In the genomic region with DNA sequence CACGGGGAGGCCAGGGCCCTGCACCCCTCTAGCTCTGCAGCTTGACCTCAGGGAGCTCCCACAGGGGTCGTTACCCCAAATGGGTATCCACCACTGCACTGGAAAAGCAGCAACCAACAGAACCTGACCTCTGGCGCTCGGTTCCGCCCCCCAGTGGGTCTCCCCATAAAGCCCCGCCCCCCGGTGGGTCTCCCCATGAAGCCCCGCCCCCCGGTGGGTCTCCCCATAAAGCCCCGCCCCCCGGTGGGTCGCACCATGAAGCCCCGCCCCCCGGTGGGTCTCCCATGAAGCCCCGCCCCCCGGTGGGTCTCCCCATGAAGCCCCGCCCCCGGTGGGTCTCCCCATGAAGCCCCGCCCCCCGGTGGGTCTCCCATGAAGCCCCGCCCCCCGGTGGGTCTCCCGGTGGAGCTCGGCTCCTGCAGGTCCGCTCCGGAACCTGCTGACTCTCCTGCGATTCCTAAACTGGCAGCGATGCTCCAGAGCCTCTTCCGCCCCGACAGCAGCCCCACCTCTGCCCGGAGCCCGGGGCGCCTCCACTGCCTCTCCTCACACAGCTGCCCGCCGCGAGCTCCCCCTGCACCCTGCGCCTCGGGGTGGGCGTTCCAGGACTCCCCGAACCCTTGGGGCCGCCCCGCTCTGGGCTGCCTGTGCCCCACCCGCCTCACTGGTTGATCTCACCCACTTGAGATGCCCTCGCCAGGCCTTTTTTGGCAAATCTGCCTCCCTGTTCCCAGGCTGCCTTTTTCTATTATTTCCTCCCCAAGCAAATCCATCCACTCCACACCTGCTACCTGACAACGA, we compare ENCODE assay signal across 13 cellular contexts. TPM values are rescaled to one million over a fixed set of nuclear protein-coding genes. Genes with fewer than 3 reads are reported as not detected.
DNase-seq lines count a peak whose midpoint lies in the region; FAIRE-seq and TF ChIP-seq lines count a peak whose summit lies in the region.
"Had no signal": no experiment of that assay in that cellular context is flagged by ENCODE, and none has a peak within 500 bp of the region (broad histone marks: within the 10 kb centered on the region; RNA-seq: fewer than 3 reads in every experiment).

No MANE protein-coding gene starts in this region.

- TF ChIP-seq CTCF in GM10266 (IDR thresholded peaks at IDR 0.05; ENCODE audit: control insufficient read depth, insufficient read depth, low read depth, missing control alignments) (no peak), keratinocyte (optimal IDR thresholded peaks at IDR 0.05 in 1 of 3, IDR thresholded peaks at IDR 0.05 in 1 of 3, conservative IDR thresholded peaks at IDR 0.05 in 1 of 3; ENCODE audit: extremely low read depth in 1 of 3, insufficient read depth in 2 of 3, low read length in 3 of 3) (no peak), PC-9 (conservative IDR thresholded peaks at IDR 0.05) (no peak)

- peak overlapping the region in 7 of 11 experiments; percentile 44 to 64 (median 47); a peak in 10 of 22 replicates for H3K27ac ChIP-seq in BLaER1 treated with 17β-estradiol and CSF1 and Interleukin-3, amounts not matched to agents 10 nM and 100 nM
- H3K27ac ChIP-seq in keratinocyte (ENCODE audit: control insufficient read depth, insufficient read depth, low read length), result no peak overlapping the region
- H3K27ac ChIP-seq in PC-9, result no peak overlapping the region
- H3K27ac ChIP-seq: VCaP had no signal

- H3K4me1 ChIP-seq in BLaER1 treated with 17β-estradiol and CSF1 and Interleukin-3, amounts not matched to agents 10 nM and 100 nM, result peaks cover 8 to 63% (median 54%) of the 10 kb centered on the region in 10 experiments
- no peaks in the 10 kb centered on the region for H3K4me1 ChIP-seq in keratinocyte (ENCODE audit: control insufficient read depth, extremely low read depth, insufficient read depth, low read length)
- no peaks in the 10 kb centered on the region for H3K4me1 ChIP-seq in PC-9 (replicated peaks; ENCODE audit: insufficient read depth)

- no TSS peak for BruUV-seq in PC-9 (replicated peaks; lab: Mats Ljungman, UMichigan)

- intact Hi-C loops in PC-9 (cut with micrococcal nuclease; ENCODE audit: unreplicated experiment), result no loop called here

- peak overlapping the region in 10 of 11 experiments; percentile 1 to 62 (median 54); a peak in 16 of 22 replicates for H3K9ac ChIP-seq in BLaER1 treated with 17β-estradiol and CSF1 and Interleukin-3, amounts not matched to agents 10 nM and 100 nM
- no peak overlapping the region for H3K9ac ChIP-seq in keratinocyte (ENCODE audit: control insufficient read depth, extremely low read depth, insufficient read depth, low read length)

- H3F3A ChIP-seq in PC-9 (ENCODE audit: insufficient read depth, low read depth), result peaks cover 12% of the 10 kb centered on the region; the same call in 1 of the 2 replicates

- H3K79me2 ChIP-seq in keratinocyte (ENCODE audit: control insufficient read depth, insufficient read depth, low read length) (no peaks in the 10 kb centered on the region), PC-9 (ENCODE audit: low read depth) (no peaks in the 10 kb centered on the region)

- H3K9me1 ChIP-seq in keratinocyte (ENCODE audit: control insufficient read depth, extremely low read depth, insufficient read depth, low read length), result no peaks in the 10 kb centered on the region

- no peak for FAIRE-seq in keratinocyte (lab: Jason Lieb, UNC)
- FAIRE-seq: GM18507 had no signal

- H3K27me3 ChIP-seq in BLaER1 treated with 17β-estradiol and CSF1 and Interleukin-3, amounts not matched to agents 10 nM and 100 nM, result no peaks in the 10 kb centered on the region
- peaks cover 3% of the 10 kb centered on the region for H3K27me3 ChIP-seq in keratinocyte (ENCODE audit: control insufficient read depth, extremely low read depth, insufficient read depth, low read length)
- H3K27me3 ChIP-seq in PC-9 (ENCODE audit: insufficient read depth, low read depth), result no peaks in the 10 kb centered on the region

- peak overlapping the region; percentile 64 to 97 (median 84) for H3K4me2 ChIP-seq in BLaER1 treated with 17β-estradiol and CSF1 and Interleukin-3, amounts not matched to agents 10 nM and 100 nM
- H3K4me2 ChIP-seq in keratinocyte (ENCODE audit: control insufficient read depth, extremely low read depth, insufficient read depth, low read depth, low read length) (peak overlapping the region; percentile 37), PC-9 (no peak overlapping the region)

- H3K9me3 ChIP-seq in BLaER1 treated with 17β-estradiol and CSF1 and Interleukin-3, amounts not matched to agents 10 nM and 100 nM (replicated peaks in 1 of 11), result no peaks in the 10 kb centered on the region
- H3K9me3 ChIP-seq in keratinocyte (ENCODE audit: control insufficient read depth, low read depth, low read length) (no peaks in the 10 kb centered on the region), PC-9 (ENCODE audit: insufficient read depth, low read depth) (no peaks in the 10 kb centered on the region)

- peaks cover 0 to 37% (median 0%) of the 10 kb centered on the region in 11 experiments; a peak in 5 of 22 replicates for H4K20me1 ChIP-seq in BLaER1 treated with 17β-estradiol and CSF1 and Interleukin-3, amounts not matched to agents 10 nM and 100 nM
- no peaks in the 10 kb centered on the region for H4K20me1 ChIP-seq in keratinocyte (ENCODE audit: control insufficient read depth, extremely low read depth, insufficient read depth, low read length)
- 0 out of 2 replicates have a peak, but pooled peaks cover 5% of the 10 kb centered on the region for H4K20me1 ChIP-seq in PC-9 (ENCODE audit: insufficient read depth)

- H3K9me2 ChIP-seq in PC-9 (ENCODE audit: insufficient read depth), result no peaks in the 10 kb centered on the region

- dilution Hi-C loops in keratinocyte (cut with MboI; ENCODE audit: extremely low pct_ligation_motif_present, low sequenced_read_pairs), result no loop called here

- H3K36me3 ChIP-seq in BLaER1 treated with 17β-estradiol and CSF1 and Interleukin-3, amounts not matched to agents 10 nM and 100 nM, result 0 out of 22 replicates have a peak, but pooled peaks cover 0 to 2% (median 0%) of the 10 kb centered on the region in 11 experiments
- H3K36me3 ChIP-seq in keratinocyte (ENCODE audit: control insufficient read depth in 2 of 2, extremely low read depth in 1 of 2, insufficient read depth in 2 of 2, low read length in 2 of 2) (no peaks in the 10 kb centered on the region), PC-9 (ENCODE audit: low read depth) (no peaks in the 10 kb centered on the region)

- DNase-seq in GM10266 (ENCODE audit: extremely low spot score) (peak; percentile 42), SK-N-DZ (ENCODE audit: low spot score) (peak; percentile 53), keratinocyte (ENCODE audit: low read depth, low spot score) (no peak), COR-L47 (lab: John Stamatoyannopoulos, UW) (no peak), COLO668 (lab: John Stamatoyannopoulos, UW; ENCODE audit: unreplicated experiment) (no peak), PC-9 (no peak)
- no peak for DNase-seq in activated CD4-positive, CD25-positive, alpha-beta regulatory T cell treated with anti-CD3 and anti-CD28 coated beads, Interleukin-2, amount 50 U/mL, for 72 hours
- DNase-seq: DMS79, erythroblast, OCI-M1 had no signal

- peak overlapping the region in 4 of 10 experiments; percentile 2 to 39 (median 38); a peak in 1 of 20 replicates for H3K4me3 ChIP-seq in BLaER1 treated with 17β-estradiol and CSF1 and Interleukin-3, amounts not matched to agents 10 nM and 100 nM
- H3K4me3 ChIP-seq in keratinocyte (ENCODE audit: control insufficient read depth in 2 of 3, extremely low read depth in 1 of 3, insufficient read depth in 2 of 3, low read depth in 1 of 3, low read length in 3 of 3) (no peak overlapping the region), PC-9 (no peak overlapping the region)

- H2AFZ ChIP-seq in keratinocyte (ENCODE audit: control insufficient read depth, low read length) (peak overlapping the region; percentile 30), PC-9 (no peak overlapping the region)

- POLR2A ChIA-PET in PC-9 (lab: Charles Lee; ENCODE audit: unreplicated experiment), result interaction anchor here (0.6 kb wide), 1 partner anchor 196 kb away, joined by 3 read pairs; no protein-coding TSS in a partner anchor

- CTCF ChIA-PET in PC-9 (lab: Charles Lee), result no interaction called here

RNA-seq across cellular contexts. Expression of gene SLC2A4RG, which starts 12.1 kb away (rescaled TPM):
- 50.4 and 67.1 TPM in 2 replicates for polyA plus RNA-seq in SK-N-DZ (2014; cell fraction: cytosol; rRNA removed)
- 316 and 353 TPM in 2 replicates for polyA plus RNA-seq in SK-N-DZ (2014; cell fraction: nucleus; rRNA removed)
- polyA plus RNA-seq in keratinocyte, result 18.3 to 33.6 TPM (median 23.5 TPM) in 3 replicates
- polyA plus RNA-seq in keratinocyte (2011; ENCODE audit: low read depth), result 11.9 TPM
- polyA plus RNA-seq in keratinocyte (2011; cell fraction: cytosol; rRNA removed), result 8.2 and 30.1 TPM in 2 replicates
- 26.1 and 47.7 TPM in 2 replicates for polyA plus RNA-seq in keratinocyte (2011; cell fraction: nucleus; rRNA removed)
- 19.5 and 45.1 TPM in 2 replicates for polyA plus RNA-seq in keratinocyte (2012; ENCODE audit: low replicate concordance)
- 5.2 to 19.3 TPM (median 8.9 TPM) in 3 replicates for polyA minus RNA-seq in keratinocyte
- polyA minus RNA-seq in keratinocyte (2011; cell fraction: cytosol; rRNA and poly(A)+ RNA removed), result 47.8 TPM
- polyA minus RNA-seq in keratinocyte (2011; cell fraction: nucleus; rRNA and poly(A)+ RNA removed), result 9.2 and 15.1 TPM in 2 replicates
- total RNA-seq in PC-9 (2021), result 167 and 233 TPM in 2 replicates

RNA-seq across cellular contexts. Expression of gene LIME1, which starts 15.2 kb away (rescaled TPM):
- 22.8 and 33.6 TPM in 2 replicates for polyA plus RNA-seq in SK-N-DZ (2014; cell fraction: cytosol; rRNA removed)
- polyA plus RNA-seq in SK-N-DZ (2014; cell fraction: nucleus; rRNA removed), result 394 and 517 TPM in 2 replicates
- 0.60 to 3.5 TPM (median 0.75 TPM) in 3 replicates for polyA plus RNA-seq in keratinocyte
- polyA plus RNA-seq in keratinocyte (2011; ENCODE audit: low read depth), result 0.29 TPM
- polyA plus RNA-seq in keratinocyte (2011; cell fraction: cytosol; rRNA removed), result 0.13 and 1.2 TPM in 2 replicates
- 9.4 and 13.5 TPM in 2 replicates for polyA plus RNA-seq in keratinocyte (2011; cell fraction: nucleus; rRNA removed)
- polyA plus RNA-seq in keratinocyte (2012; ENCODE audit: low replicate concordance), result 1.5 TPM in 2 replicates
- polyA minus RNA-seq in keratinocyte, result 0.45 to 0.59 TPM (median 0.52 TPM) in 3 replicates
- polyA minus RNA-seq in keratinocyte (2011; cell fraction: cytosol; rRNA and poly(A)+ RNA removed), result not detected
- 3.3 and 6.1 TPM in 2 replicates for polyA minus RNA-seq in keratinocyte (2011; cell fraction: nucleus; rRNA and poly(A)+ RNA removed)
- 18.7 and 24.8 TPM in 2 replicates for total RNA-seq in PC-9 (2021)

RNA-seq across cellular contexts. Expression of gene ZGPAT, which starts 43.8 kb away (rescaled TPM):
- polyA plus RNA-seq in SK-N-DZ (2014; cell fraction: cytosol; rRNA removed), result 22.1 and 62.6 TPM in 2 replicates
- 151 and 241 TPM in 2 replicates for polyA plus RNA-seq in SK-N-DZ (2014; cell fraction: nucleus; rRNA removed)
- 7.8 to 13.5 TPM (median 12.2 TPM) in 3 replicates for polyA plus RNA-seq in keratinocyte
- polyA plus RNA-seq in keratinocyte (2011; ENCODE audit: low read depth), result 6.3 TPM
- polyA plus RNA-seq in keratinocyte (2011; cell fraction: cytosol; rRNA removed), result 3.9 and 8.9 TPM in 2 replicates
- 24.4 and 29.3 TPM in 2 replicates for polyA plus RNA-seq in keratinocyte (2011; cell fraction: nucleus; rRNA removed)
- polyA plus RNA-seq in keratinocyte (2012; ENCODE audit: low replicate concordance), result 9.7 and 18.1 TPM in 2 replicates
- polyA minus RNA-seq in keratinocyte, result 6.9 to 20.2 TPM (median 9.2 TPM) in 3 replicates
- polyA minus RNA-seq in keratinocyte (2011; cell fraction: cytosol; rRNA and poly(A)+ RNA removed), result 8.8 TPM
- 6.9 and 9.7 TPM in 2 replicates for polyA minus RNA-seq in keratinocyte (2011; cell fraction: nucleus; rRNA and poly(A)+ RNA removed)
- total RNA-seq in PC-9 (2021), result 27.2 and 31.4 TPM in 2 replicates

RNA-seq across cellular contexts. Expression of gene ARFRP1, which starts 43.9 kb away (rescaled TPM):
- 72.1 and 74.1 TPM in 2 replicates for polyA plus RNA-seq in SK-N-DZ (2014; cell fraction: cytosol; rRNA removed)
- polyA plus RNA-seq in SK-N-DZ (2014; cell fraction: nucleus; rRNA removed), result 137 and 172 TPM in 2 replicates
- 29.7 to 37.4 TPM (median 30.4 TPM) in 3 replicates for polyA plus RNA-seq in keratinocyte
- polyA plus RNA-seq in keratinocyte (2011; ENCODE audit: low read depth), result 20.9 TPM
- polyA plus RNA-seq in keratinocyte (2011; cell fraction: cytosol; rRNA removed), result 15.8 and 25.3 TPM in 2 replicates
- 46.0 and 47.3 TPM in 2 replicates for polyA plus RNA-seq in keratinocyte (2011; cell fraction: nucleus; rRNA removed)
- 18.3 and 33.6 TPM in 2 replicates for polyA plus RNA-seq in keratinocyte (2012; ENCODE audit: low replicate concordance)
- 12.5 to 46.9 TPM (median 15.5 TPM) in 3 replicates for polyA minus RNA-seq in keratinocyte
- 21.1 TPM for polyA minus RNA-seq in keratinocyte (2011; cell fraction: cytosol; rRNA and poly(A)+ RNA removed)
- 14.7 and 14.8 TPM in 2 replicates for polyA minus RNA-seq in keratinocyte (2011; cell fraction: nucleus; rRNA and poly(A)+ RNA removed)
- 59.1 and 71.1 TPM in 2 replicates for total RNA-seq in PC-9 (2021)

RNA-seq across cellular contexts. Expression of gene TNFRSF6B, which starts 55.2 kb away (rescaled TPM):
- 0.69 and 1.8 TPM in 2 replicates for polyA plus RNA-seq in SK-N-DZ (2014; cell fraction: cytosol; rRNA removed)
- 2.0 and 15.0 TPM in 2 replicates for polyA plus RNA-seq in SK-N-DZ (2014; cell fraction: nucleus; rRNA removed)
- polyA plus RNA-seq in keratinocyte, result 51.9 to 151 TPM (median 58.1 TPM) in 3 replicates
- not detected for polyA plus RNA-seq in keratinocyte (2011; ENCODE audit: low read depth)
- 22.8 and 142 TPM in 2 replicates for polyA plus RNA-seq in keratinocyte (2011; cell fraction: cytosol; rRNA removed)
- 36.9 and 60.1 TPM in 2 replicates for polyA plus RNA-seq in keratinocyte (2011; cell fraction: nucleus; rRNA removed)
- 0.62 and 194 TPM in 2 replicates for polyA plus RNA-seq in keratinocyte (2012; ENCODE audit: low replicate concordance)
- 16.6 to 69.8 TPM (median 21.5 TPM) in 3 replicates for polyA minus RNA-seq in keratinocyte
- 176 TPM for polyA minus RNA-seq in keratinocyte (2011; cell fraction: cytosol; rRNA and poly(A)+ RNA removed)
- 25.7 and 29.0 TPM in 2 replicates for polyA minus RNA-seq in keratinocyte (2011; cell fraction: nucleus; rRNA and poly(A)+ RNA removed)
- total RNA-seq in PC-9 (2021), result not detected in 2 replicates

Comparison
In these comparisons a context has a peak if more than half of its experiments do, and no peak if none do; other contexts are left out.
1. H3K27ac ChIP-seq: peak in BLaER1 treated with 17β-estradiol and CSF1 and Interleukin-3, amounts not matched to agents 10 nM and 100 nM (7 of 11); none in keratinocyte (single experiment) and PC-9 (single experiment).
2. DNase-seq: peak in GM10266 (single experiment) and SK-N-DZ (single experiment); none in keratinocyte (single experiment), COR-L47 (single experiment), activated CD4-positive, CD25-positive, alpha-beta regulatory T cell treated with anti-CD3 and anti-CD28 coated beads, Interleukin-2, amount 50 U/mL, for 72 hours (single experiment), COLO668 (single experiment) and PC-9 (0 of 2).